Comparison of ENCODE assay signal across 21 cellular contexts in the genomic region with DNA sequence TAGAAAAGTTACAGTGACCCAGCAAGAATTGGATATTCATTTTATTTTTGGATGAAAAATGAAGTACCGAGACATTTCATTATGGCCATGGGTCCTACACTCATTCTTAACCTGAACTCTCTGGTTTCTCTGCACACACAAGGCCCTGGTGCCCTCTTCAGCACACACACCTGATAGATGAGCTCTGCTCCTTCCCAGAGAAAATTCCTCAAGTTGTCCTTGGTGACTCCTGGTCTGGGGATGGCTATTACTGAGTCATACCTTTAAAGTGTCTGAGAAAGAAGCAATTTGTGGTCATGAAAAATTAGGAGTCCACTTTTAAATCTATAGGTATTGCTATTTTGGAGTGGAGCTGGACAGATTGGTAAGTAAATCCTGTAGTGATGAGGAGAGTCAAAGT.
"Had no signal": no experiment of that assay in that cellular context is flagged by ENCODE, and none has a peak within 500 bp of the region (broad histone marks: within the 10 kb centered on the region; RNA-seq: fewer than 3 reads in every experiment).

No MANE protein-coding gene starts in this region.

- H3K27me3 ChIP-seq: esophagus squamous epithelium, gastroesophageal sphincter, heart right ventricle, ovary, testis, tibial artery had no signal

- H3K9me3 ChIP-seq: esophagus squamous epithelium, gastroesophageal sphincter, lower lobe of right lung, ovary, testis, tibial artery had no signal

- H3K36me3 ChIP-seq: esophagus squamous epithelium, gastroesophageal sphincter, heart right ventricle, lower lobe of right lung, ovary, tibial artery had no signal

- H3K4me1 ChIP-seq: gastroesophageal sphincter, lower lobe of right lung, testis, tibial artery had no signal

- DNase-seq: cerebellar nuclear complex; cortex of kidney; effector memory CD8-positive, alpha-beta T cell; erythroblast; esophagus squamous epithelium; glutamatergic neuron; heart right ventricle; hippocampal formation; kidney glomerular epithelial cell; left ventricle myocardium superior; lower lobe of right lung; naive thymus-derived CD8-positive, alpha-beta T cell; nephron progenitor cell; occipital lobe; ovary; stimulated activated CD4-positive, alpha-beta T cell treated with anti-CD3 and anti-CD28 coated beads, Interleukin-4, amount 100 ng/mL, for 4 hours; stimulated activated naive CD8-positive, alpha-beta T cell treated with anti-CD3 and anti-CD28 coated beads, Interleukin-15, Interleukin-2, amounts not matched to agents 100 U/mL and 50 U/mL, for 24 hours; substantia nigra; testis; tibial artery had no signal

- H3K27ac ChIP-seq: esophagus squamous epithelium, gastroesophageal sphincter, heart right ventricle, lower lobe of right lung, ovary, testis, tibial artery had no signal

- H3K4me3 ChIP-seq: esophagus squamous epithelium, gastroesophageal sphincter, heart right ventricle, lower lobe of right lung, ovary, testis, tibial artery had no signal
